In genomic region chr6:167843023-167843422, GRCh38 we compare ENCODE assay signal across 2 cellular contexts.
TF ChIP-seq lines count a peak whose summit lies in the region.

No MANE protein-coding gene starts in this region.

TF ChIP-seq in A549, 52 proteins besides CTCF, POLR2A, EP300 and RAD21 (continued from another document):
- TF ChIP-seq ZSCAN20 (CRISPR knock-in tag; IDR thresholded peaks at IDR 0.05) (no peak), ELK1 (IDR thresholded peaks at IDR 0.05; ENCODE audit: low read depth, low read length) (no peak), ZC3H11A (IDR thresholded peaks at IDR 0.05) (no peak), HDAC2 (IDR thresholded peaks at IDR 0.05) (no peak), CHD4 (IDR thresholded peaks at IDR 0.05; ENCODE audit: borderline replicate concordance) (no peak), NR3C1 (IDR thresholded peaks at IDR 0.05) (no peak), EHMT2 (IDR thresholded peaks at IDR 0.05; ENCODE audit: low read depth) (no peak), JUN (IDR thresholded peaks at IDR 0.05) (no peak), GATA3 (IDR thresholded peaks at IDR 0.05; ENCODE audit: borderline replicate concordance) (no peak), HOXB5 (CRISPR knock-in tag; IDR thresholded peaks at IDR 0.05) (no peak)
- TF ChIP-seq, protein P1, sequence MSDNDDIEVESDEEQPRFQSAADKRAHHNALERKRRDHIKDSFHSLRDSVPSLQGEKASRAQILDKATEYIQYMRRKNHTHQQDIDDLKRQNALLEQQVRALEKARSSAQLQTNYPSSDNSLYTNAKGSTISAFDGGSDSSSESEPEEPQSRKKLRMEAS (IDR thresholded peaks at IDR 0.05): no peak

TF ChIP-seq in HEK293, 187 proteins besides CTCF, POLR2A, EP300 and RAD21 (continued from another document):
- TF ChIP-seq PRDM10 (tag by site-specific recombination; IDR thresholded peaks at IDR 0.05) (no peak), ZNF214 (tag by site-specific recombination; IDR thresholded peaks at IDR 0.05; ENCODE audit: borderline replicate concordance) (no peak), ZBTB10 (tag by site-specific recombination; IDR thresholded peaks at IDR 0.05) (no peak), ZNF610 (tag by site-specific recombination; IDR thresholded peaks at IDR 0.05; ENCODE audit: borderline replicate concordance) (no peak), OSR2 (tag by site-specific recombination; IDR thresholded peaks at IDR 0.05) (0 out of 2 replicates have a peak, but pooled peaks have one; percentile 19), EGR2 (tag by site-specific recombination; IDR thresholded peaks at IDR 0.05; ENCODE audit: low read depth) (no peak)
- TF ChIP-seq, protein P2, sequence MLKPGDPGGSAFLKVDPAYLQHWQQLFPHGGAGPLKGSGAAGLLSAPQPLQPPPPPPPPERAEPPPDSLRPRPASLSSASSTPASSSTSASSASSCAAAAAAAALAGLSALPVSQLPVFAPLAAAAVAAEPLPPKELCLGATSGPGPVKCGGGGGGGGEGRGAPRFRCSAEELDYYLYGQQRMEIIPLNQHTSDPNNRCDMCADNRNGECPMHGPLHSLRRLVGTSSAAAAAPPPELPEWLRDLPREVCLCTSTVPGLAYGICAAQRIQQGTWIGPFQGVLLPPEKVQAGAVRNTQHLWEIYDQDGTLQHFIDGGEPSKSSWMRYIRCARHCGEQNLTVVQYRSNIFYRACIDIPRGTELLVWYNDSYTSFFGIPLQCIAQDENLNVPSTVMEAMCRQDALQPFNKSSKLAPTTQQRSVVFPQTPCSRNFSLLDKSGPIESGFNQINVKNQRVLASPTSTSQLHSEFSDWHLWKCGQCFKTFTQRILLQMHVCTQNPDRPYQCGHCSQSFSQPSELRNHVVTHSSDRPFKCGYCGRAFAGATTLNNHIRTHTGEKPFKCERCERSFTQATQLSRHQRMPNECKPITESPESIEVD (tag by site-specific recombination; IDR thresholded peaks at IDR 0.05): peak; percentile 57
